ENCODE assay signal across 8 cellular contexts in the genomic region with DNA sequence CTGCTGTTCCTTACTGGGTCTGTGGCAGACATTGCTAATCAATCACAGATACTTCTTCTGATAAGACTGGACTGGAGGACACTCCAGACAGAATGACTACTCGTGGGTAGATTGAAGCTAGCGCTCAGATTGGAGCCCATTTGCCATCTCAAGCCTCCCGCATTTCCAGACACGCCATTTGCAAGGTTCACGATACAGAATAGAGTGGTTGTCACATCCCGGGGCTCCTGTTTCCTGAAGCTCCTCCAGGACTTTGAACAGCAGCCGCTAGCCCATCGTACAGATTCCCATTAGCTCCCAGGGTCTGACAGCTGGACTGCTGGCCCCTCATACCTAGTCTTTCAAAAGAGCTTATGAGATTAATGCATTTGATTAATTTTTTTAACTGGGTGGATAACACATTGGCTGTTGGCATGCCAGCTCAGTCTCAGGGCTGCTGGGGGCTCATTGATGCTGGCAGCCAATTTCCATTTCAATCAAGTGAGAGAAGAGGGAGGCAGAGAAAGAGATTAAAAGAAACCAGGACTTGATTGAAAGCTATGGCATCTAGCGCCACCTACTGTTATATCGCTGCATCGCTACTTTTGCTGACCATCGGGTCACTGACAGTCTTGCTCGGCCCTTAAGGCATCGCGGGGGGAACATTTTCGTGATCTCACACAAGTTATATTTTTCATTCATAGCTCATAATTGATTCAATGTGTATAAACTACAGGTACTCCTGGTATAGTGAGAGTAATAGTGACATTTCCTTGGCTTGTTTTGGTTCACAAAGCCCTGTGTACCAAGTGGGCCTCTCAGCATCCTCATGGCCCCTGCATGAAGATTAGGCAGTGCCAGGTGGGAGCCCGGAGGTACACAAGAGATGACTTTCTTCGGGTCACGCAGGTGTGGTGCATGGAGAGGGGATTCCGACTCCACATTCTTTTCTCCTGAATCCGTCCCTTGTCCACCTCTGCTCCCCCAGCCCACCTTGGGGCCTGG.
A peak's percentile ranks its signal among the peaks of the same experiment; 100 is the strongest.
DNase-seq lines count a peak whose midpoint lies in the region; ATAC-seq, FAIRE-seq and TF ChIP-seq lines count a peak whose summit lies in the region.

No MANE protein-coding gene starts in this region.

- no peaks in the 10 kb centered on the region for H3K9me3 Mint-ChIP-seq in WTC11

- ATAC-seq in WTC11: peak; percentile 77
- no peak for ATAC-seq in HG03521 (IDR thresholded peaks at IDR 0.05; ENCODE audit: unreplicated experiment)

- H3K4me3 ChIP-seq in foreskin fibroblast (ENCODE audit: low read depth in 1 of 2, low read length in 2 of 2): no peak overlapping the region

- H3K27ac Mint-ChIP-seq in WTC11: no peak overlapping the region

- POLR2A ChIA-PET in WTC11 (lab: Charles Lee): interaction anchor here (0.8 to 1.1 kb wide), 2 partner anchors 259 to 432 kb away, joined by 4 to 6 read pairs; partner anchors contain the start of gene SRRM4

- H3K4me3 Mint-ChIP-seq in WTC11: peak overlapping the region; percentile 43

- DNase-seq in Ammon's horn (ENCODE audit: low spot score): peak; percentile 85
- DNase-seq in GM18507 (ENCODE audit: extremely low spot score, insufficient read length, low read depth): peak; percentile 20
- peak; percentile 78 for DNase-seq in NCI-H2107 treated with DMSO at 0.1 percent for 48 hours (lab: John Stamatoyannopoulos, UW; ENCODE audit: unreplicated experiment)
- peak; percentile 91 for DNase-seq in WTC11 (ENCODE audit: low spot score)
- DNase-seq in foreskin fibroblast: peak; percentile 5 to 17
- peak; percentile 21 for DNase-seq in occipital lobe (lab: John Stamatoyannopoulos, UW)
- DNase-seq in GOT3 (lab: John Stamatoyannopoulos, UW): no peak

- FAIRE-seq in GM18507 (lab: Jason Lieb, UNC): peak; percentile 72

- peaks cover 26% of the 10 kb centered on the region for H3K4me1 Mint-ChIP-seq in WTC11

- no peaks in the 10 kb centered on the region; the same call in 1 of the 2 replicates for H3K27me3 Mint-ChIP-seq in WTC11 (ENCODE audit: low read depth)

- CTCF ChIA-PET in WTC11 (lab: Charles Lee): interaction anchor here (0.6 to 2.8 kb wide), 68 partner anchors 8 to 563 kb away, joined by 3 to 21 read pairs (median 4); partner anchors contain the start of genes HSPB8 and SRRM4

- no peaks in the 10 kb centered on the region for H3K36me3 Mint-ChIP-seq in WTC11

- TF ChIP-seq CTCF in WTC11 (IDR thresholded peaks at IDR 0.05) (peak; percentile 83), foreskin fibroblast (IDR thresholded peaks at IDR 0.05; ENCODE audit: low read depth, low read length) (peak; percentile 67)

TF ChIP-seq in WTC11, 78 proteins besides CTCF, POLR2A, EP300 and RAD21:
- TF ChIP-seq ETV6 (CRISPR knock-in tag; IDR thresholded peaks at IDR 0.05): 0 out of 2 replicates have a peak, but pooled peaks have one; percentile 34
- no peak for TF ChIP-seq ATF1 (CRISPR knock-in tag; IDR thresholded peaks at IDR 0.05)
- TF ChIP-seq NR2C2 (CRISPR knock-in tag; IDR thresholded peaks at IDR 0.05): no peak
